In the genomic region with DNA sequence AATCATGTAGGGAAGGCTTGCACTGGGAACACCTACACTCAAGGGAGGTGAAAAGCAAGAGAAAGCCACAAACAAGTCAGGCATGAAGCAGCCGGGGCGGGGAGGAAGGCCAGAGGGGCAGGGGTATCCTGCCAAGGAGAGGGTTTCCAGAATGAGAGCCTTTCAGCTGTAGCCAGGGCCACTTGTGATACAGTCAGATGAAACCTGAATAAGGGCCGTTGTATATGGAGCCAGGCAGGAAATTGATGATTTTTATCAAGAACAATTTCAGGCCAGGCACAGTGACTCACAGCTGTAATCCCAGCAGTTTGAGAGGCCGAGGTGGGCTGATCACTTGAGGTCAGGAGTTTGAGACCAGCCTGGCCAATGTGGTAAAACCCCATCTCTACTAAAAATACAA, we compare ENCODE assay signal across 1 cellular context.
TF ChIP-seq lines count a peak whose summit lies in the region.

No MANE protein-coding gene starts in this region.

TF ChIP-seq in K562, 482 proteins besides CTCF, POLR2A, EP300 and RAD21 (continued from another document):
- no peak for TF ChIP-seq HLTF (IDR thresholded peaks at IDR 0.05)
- TF ChIP-seq HMG20B (CRISPR knock-in tag; IDR thresholded peaks at IDR 0.05), result no peak
- TF ChIP-seq ATF6 (CRISPR knock-in tag; IDR thresholded peaks at IDR 0.05), result no peak
- TF ChIP-seq, protein P1, sequence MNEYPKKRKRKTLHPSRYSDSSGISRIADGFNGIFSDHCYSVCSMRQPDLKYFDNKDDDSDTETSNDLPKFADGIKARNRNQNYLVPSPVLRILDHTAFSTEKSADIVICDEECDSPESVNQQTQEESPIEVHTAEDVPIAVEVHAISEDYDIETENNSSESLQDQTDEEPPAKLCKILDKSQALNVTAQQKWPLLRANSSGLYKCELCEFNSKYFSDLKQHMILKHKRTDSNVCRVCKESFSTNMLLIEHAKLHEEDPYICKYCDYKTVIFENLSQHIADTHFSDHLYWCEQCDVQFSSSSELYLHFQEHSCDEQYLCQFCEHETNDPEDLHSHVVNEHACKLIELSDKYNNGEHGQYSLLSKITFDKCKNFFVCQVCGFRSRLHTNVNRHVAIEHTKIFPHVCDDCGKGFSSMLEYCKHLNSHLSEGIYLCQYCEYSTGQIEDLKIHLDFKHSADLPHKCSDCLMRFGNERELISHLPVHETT (CRISPR knock-in tag; conservative IDR thresholded peaks at IDR 0.05 in 1 of 2, IDR thresholded peaks at IDR 0.05 in 1 of 2), result no peak
- TF ChIP-seq ZNF146 (CRISPR knock-in tag; IDR thresholded peaks at IDR 0.05; ENCODE audit: unreplicated experiment), result no peak
- TF ChIP-seq XRCC5 (IDR thresholded peaks at IDR 0.05; ENCODE audit: low read depth, low read length), result no peak
- peak; percentile 52 for TF ChIP-seq FOSL1 (tag; conservative IDR thresholded peaks at IDR 0.05)
- TF ChIP-seq ZNF766 (CRISPR knock-in tag; conservative IDR thresholded peaks at IDR 0.05), result no peak
